28 cellular contexts compared by ENCODE assay signal in genomic region chr18:36326771-36327170, GRCh38. TPM values are rescaled to one million over a fixed set of nuclear protein-coding genes. Genes with fewer than 3 reads are reported as not detected.
"Had no signal": no experiment of that assay in that cellular context is flagged by ENCODE, and none has a peak within 500 bp of the region (broad histone marks: within the 10 kb centered on the region; RNA-seq: fewer than 3 reads in every experiment).

No MANE protein-coding gene starts in this region.

- ATAC-seq: left colon; mucosa of descending colon; natural killer cell treated with Interleukin-12 subunit alpha and Interleukin-12 subunit beta and Interleukin-15 and Interleukin-18, amount 100 ng/mL, for 72 hours; pancreas; sciatic nerve; stimulated activated naive CD8-positive, alpha-beta T cell treated with anti-CD3 and anti-CD28 coated beads, Interleukin-15, amount 100 ng/mL, for 72 hours had no signal

- H3K4me1 ChIP-seq: pancreas, suprapubic skin, thyroid gland, vagina had no signal

- H3K36me3 Mint-ChIP-seq: mesothelial cell of epicardium; naive B cell; natural killer cell treated with Interleukin-12 subunit alpha and Interleukin-12 subunit beta and Interleukin-15 and Interleukin-18, amount 100 ng/mL, for 72 hours had no signal

- H3K27ac Mint-ChIP-seq: mesothelial cell of epicardium; naive B cell; natural killer cell treated with Interleukin-12 subunit alpha and Interleukin-12 subunit beta and Interleukin-15 and Interleukin-18, amount 100 ng/mL, for 72 hours; stimulated activated naive CD8-positive, alpha-beta T cell treated with anti-CD3 and anti-CD28 coated beads, Interleukin-15, amount 100 ng/mL, for 72 hours had no signal

- H3K9me3 Mint-ChIP-seq: mesothelial cell of epicardium; natural killer cell treated with Interleukin-12 subunit alpha and Interleukin-12 subunit beta and Interleukin-15 and Interleukin-18, amount 100 ng/mL, for 72 hours; neural crest cell; stimulated activated naive CD8-positive, alpha-beta T cell treated with anti-CD3 and anti-CD28 coated beads, Interleukin-15, amount 100 ng/mL, for 72 hours had no signal

- H3K36me3 ChIP-seq: esophagus muscularis mucosa, neutrophil, pancreas, suprapubic skin, thyroid gland, vagina had no signal

- DNase-seq: dermis blood vessel endothelial cell; effector memory CD4-positive, alpha-beta T cell; left colon; mesenchymal stem cell; mucosa of descending colon; naive B cell; pancreas; retina; stimulated activated CD4-positive, alpha-beta T cell treated with anti-CD3 and anti-CD28 coated beads, Interleukin-12 subunit alpha, Interleukin-12 subunit beta, amount 100 ng/mL, for 4 hours; stimulated activated CD4-positive, alpha-beta T cell treated with anti-CD3 and anti-CD28 coated beads, Interleukin-1b, Interleukin-23, amount 100 ng/mL, for 48 hours; stimulated activated CD4-positive, alpha-beta T cell treated with anti-CD3 and anti-CD28 coated beads, Interleukin-4, amount 100 ng/mL, for 1 hour; stimulated activated CD8-positive, alpha-beta memory T cell treated with anti-CD3 and anti-CD28 coated beads, Interleukin-4, amount 100 ng/mL, for 48 hours; stimulated activated naive CD4-positive, alpha-beta T cell; stimulated activated naive CD8-positive, alpha-beta T cell treated with anti-CD3 and anti-CD28 coated beads, Interleukin-15, amount 100 ng/mL, for 72 hours; thyroid gland; trophoblast cell had no signal

- H3K4me1 Mint-ChIP-seq: naive B cell; stimulated activated naive CD8-positive, alpha-beta T cell treated with anti-CD3 and anti-CD28 coated beads, Interleukin-15, amount 100 ng/mL, for 72 hours had no signal

- H3K9me3 ChIP-seq: esophagus muscularis mucosa, mucosa of descending colon, neutrophil, pancreas, suprapubic skin, thyroid gland, vagina had no signal

- H3K27me3 ChIP-seq: esophagus muscularis mucosa, hepatocyte, pancreas, suprapubic skin, thyroid gland, vagina had no signal

- H3K27ac ChIP-seq: coronary artery, esophagus muscularis mucosa, hepatocyte, neutrophil, pancreas, suprapubic skin, thyroid gland, vagina had no signal

- H3K4me3 Mint-ChIP-seq: mesothelial cell of epicardium; naive B cell; natural killer cell treated with Interleukin-12 subunit alpha and Interleukin-12 subunit beta and Interleukin-15 and Interleukin-18, amount 100 ng/mL, for 72 hours; neural crest cell; stimulated activated naive CD8-positive, alpha-beta T cell treated with anti-CD3 and anti-CD28 coated beads, Interleukin-15, amount 100 ng/mL, for 72 hours had no signal

- H3K4me3 ChIP-seq: coronary artery, esophagus muscularis mucosa, hepatocyte, lung, mucosa of descending colon, pancreas, smooth muscle cell, suprapubic skin, thyroid gland, vagina had no signal

RNA-seq across cellular contexts. Expression of gene FHOD3, which starts 29.3 kb away (rescaled TPM):
- total RNA-seq: natural killer cell treated with Interleukin-12 subunit alpha and Interleukin-12 subunit beta and Interleukin-15 and Interleukin-18, amount 100 ng/mL, for 72 hours had no signal
